In the genomic region with DNA sequence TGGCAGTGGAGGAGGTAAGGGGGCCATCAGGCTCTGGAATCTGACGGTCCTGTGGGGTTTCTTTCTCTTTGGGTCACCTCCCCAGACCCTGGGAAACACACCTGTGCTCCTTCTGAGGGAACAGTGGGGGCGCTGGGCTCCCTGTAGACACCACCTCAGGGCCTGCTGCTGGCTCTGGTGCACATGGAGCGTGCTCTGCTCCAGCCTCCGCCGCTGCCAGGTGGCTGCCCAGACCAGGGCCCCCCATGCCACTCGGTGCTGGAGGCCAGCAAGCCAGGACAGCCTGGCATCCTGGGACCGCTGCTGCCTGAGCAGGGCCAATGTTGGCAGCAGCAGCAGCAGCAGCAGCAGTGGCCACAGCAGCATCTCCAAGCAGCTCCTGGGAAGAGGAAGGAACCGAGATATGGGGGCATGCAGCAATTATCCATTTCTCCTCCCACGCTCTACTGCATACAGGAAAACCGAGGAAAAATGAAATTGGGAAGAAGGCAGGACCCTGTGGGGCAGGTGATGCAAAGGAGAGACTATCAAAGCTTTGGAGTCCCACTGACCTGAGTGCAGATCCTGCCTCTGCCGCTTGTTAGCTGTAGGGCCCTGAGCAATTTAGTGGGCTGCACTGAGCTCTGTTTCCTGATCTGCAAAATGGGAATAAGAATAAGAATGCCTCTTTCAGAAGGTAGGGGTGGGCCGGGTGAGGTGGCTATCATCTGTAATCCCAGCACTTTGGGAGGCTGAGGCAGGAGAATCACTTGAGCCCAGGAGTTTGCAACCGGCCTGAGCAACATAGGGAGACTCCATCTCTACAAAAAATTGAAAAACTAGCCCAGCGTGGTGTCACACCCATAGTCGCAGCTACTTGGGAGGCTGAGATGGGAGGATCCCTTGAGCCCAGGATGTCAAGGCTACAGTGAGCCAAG, we compare ENCODE assay signal across 8 cellular contexts. TPM values are rescaled to one million over a fixed set of nuclear protein-coding genes. Genes with fewer than 3 reads are reported as not detected.
A peak's percentile ranks its signal among the peaks of the same experiment; 100 is the strongest.
DNase-seq lines count a peak whose midpoint lies in the region; ATAC-seq, FAIRE-seq and TF ChIP-seq lines count a peak whose summit lies in the region.

No MANE protein-coding gene starts in this region.

- H3K9me2 ChIP-seq in OCI-LY7 (ENCODE audit: insufficient read depth, low read length): no peaks in the 10 kb centered on the region

- peaks cover 13% of the 10 kb centered on the region for H3K36me3 Mint-ChIP-seq in Caco-2 (ENCODE audit: insufficient read depth, unreplicated experiment)

- peak overlapping the region; percentile 82 for H3K27ac Mint-ChIP-seq in Caco-2 (ENCODE audit: unreplicated experiment)

- TF ChIP-seq POLR2A in endothelial cell of umbilical vein (IDR thresholded peaks at IDR 0.05; ENCODE audit: low read depth, low read length): no peak

- H3K4me1 Mint-ChIP-seq in Caco-2 (ENCODE audit: low read depth, unreplicated experiment): peaks cover 16% of the 10 kb centered on the region

- WGBS in pancreas, 2 donors: 61 to 71% methylated on average over 15 of the region's 15 CpGs

- H3K79me2 ChIP-seq in OCI-LY7 (ENCODE audit: insufficient read depth, low read depth, low read length) (no peaks in the 10 kb centered on the region; the same call in none of the 2 replicates), endothelial cell of umbilical vein (ENCODE audit: control insufficient read depth, insufficient read depth, low read length) (no peaks in the 10 kb centered on the region)

- H3K9me3 ChIP-seq in Caco-2: no peaks in the 10 kb centered on the region
- no peaks in the 10 kb centered on the region for H3K9me3 ChIP-seq in OCI-LY7 (ENCODE audit: low read length)
- no peaks in the 10 kb centered on the region for H3K9me3 ChIP-seq in endothelial cell of umbilical vein (replicated peaks; ENCODE audit: control insufficient read depth, insufficient read depth, low read length)
- no peaks in the 10 kb centered on the region for H3K9me3 ChIP-seq in pancreas

- H3K9ac ChIP-seq in endothelial cell of umbilical vein (replicated peaks; ENCODE audit: extremely low read depth, insufficient read depth, low read length): peak overlapping the region; percentile 10

- H3K27me3 ChIP-seq in Caco-2 (replicated peaks; ENCODE audit: control insufficient read depth, insufficient read depth, low read length) (no peaks in the 10 kb centered on the region), endothelial cell of umbilical vein (ENCODE audit: control insufficient read depth in 2 of 2, insufficient read depth in 2 of 2, low read length in 2 of 2) (no peaks in the 10 kb centered on the region), pancreas (no peaks in the 10 kb centered on the region)

- POLR2A ChIA-PET in Caco-2 (lab: Charles Lee): no interaction called here
- POLR2A ChIA-PET in OCI-LY7 (lab: Charles Lee): interaction anchor here (0.9 to 1.2 kb wide), 3 partner anchors 9 to 78 kb away, joined by 3 to 4 read pairs (median 3); partner anchors contain the start of gene HCRT
- POLR2A ChIA-PET in endothelial cell of umbilical vein (lab: Charles Lee): interaction anchor here (0.7 kb wide), 1 partner anchor 181 kb away, joined by 3 read pairs; no protein-coding TSS in a partner anchor

- FAIRE-seq in endothelial cell of umbilical vein (lab: Jason Lieb, UNC) (peak; percentile 4), pancreas (lab: Jason Lieb, UNC) (no peak)

- H3K4me3 Mint-ChIP-seq in Caco-2 (ENCODE audit: unreplicated experiment): peak overlapping the region; percentile 84

- DNase-seq in Caco-2: no peak
- peak; percentile 28 for DNase-seq in OCI-LY7 (ENCODE audit: low spot score)
- DNase-seq in endothelial cell of umbilical vein (ENCODE audit: low read depth, low spot score): no peak
- peak in 1 of 6 donors; percentile 73 for DNase-seq in pancreas
- no peak for DNase-seq in NCI-H69 (lab: John Stamatoyannopoulos, UW)

- H2AFZ ChIP-seq in OCI-LY7 (ENCODE audit: low read length) (peak overlapping the region; percentile 86), endothelial cell of umbilical vein (ENCODE audit: low read depth, low read length) (peak overlapping the region; percentile 94)

- TF ChIP-seq CTCF in Caco-2 (IDR thresholded peaks at IDR 0.05; ENCODE audit: insufficient read depth in 1 of 2, low read depth in 1 of 2, low read length in 1 of 2, severe bottlenecking in 1 of 2, unreplicated experiment in 1 of 2): no peak
- TF ChIP-seq CTCF in OCI-LY7 (conservative IDR thresholded peaks at IDR 0.05; ENCODE audit: low read length): peak; percentile 56
- TF ChIP-seq CTCF in endothelial cell of umbilical vein (IDR thresholded peaks at IDR 0.05; ENCODE audit: extremely low read depth in 1 of 2, insufficient read depth in 1 of 2, low read depth in 1 of 2, low read length in 2 of 2): no peak
- no peak for TF ChIP-seq CTCF in pancreas (IDR thresholded peaks at IDR 0.05)

- dilution Hi-C loops in endothelial cell of umbilical vein (cut with MboI; ENCODE audit: extremely low pct_ligation_motif_present, low sequenced_read_pairs): no loop called here

- H3K27me3 Mint-ChIP-seq in Caco-2 (ENCODE audit: insufficient read depth, unreplicated experiment): no peaks in the 10 kb centered on the region

- TSS peak; percentile 58 for BruUV-seq in Caco-2 (replicated peaks; lab: Mats Ljungman, UMichigan)
- BruUV-seq in OCI-LY7 (replicated peaks; lab: Mats Ljungman, UMichigan): TSS peak; percentile 74
- TSS peak; percentile 27 for BruUV-seq in endothelial cell of umbilical vein (replicated peaks; lab: Mats Ljungman, UMichigan)

- ATAC-seq in pancreas (peak in 3 of 4 donors; percentile 21 to 31 (median 22)), HG03521 (IDR thresholded peaks at IDR 0.05; ENCODE audit: unreplicated experiment) (no peak), HG02970 (IDR thresholded peaks at IDR 0.05; ENCODE audit: low FRiP score, unreplicated experiment) (no peak), HG02798 (IDR thresholded peaks at IDR 0.05; ENCODE audit: poor library complexity, unreplicated experiment) (no peak)

- intact Hi-C loops in Caco-2 (cut with micrococcal nuclease; ENCODE audit: unreplicated experiment): no loop called here
- intact Hi-C loops in OCI-LY7 (cut with micrococcal nuclease; ENCODE audit: unreplicated experiment): no loop called here
- intact Hi-C loops in endothelial cell of umbilical vein (cut with micrococcal nuclease): loop anchor here (1.0 kb wide), 1 partner anchor 38 kb away; no protein-coding TSS in a partner anchor
- intact Hi-C loops in pancreas (cut with DNase I): no loop called here

- H3K27ac ChIP-seq in OCI-LY7 (ENCODE audit: low read depth, low read length, poor library complexity, severe bottlenecking) (peak overlapping the region; percentile 44), endothelial cell of umbilical vein (ENCODE audit: insufficient read depth, low read depth, low read length) (no peak overlapping the region), pancreas (peak overlapping the region in 2 of 4 donors; percentile 40 to 62)

- H3K4me3 ChIP-seq in Caco-2 (ENCODE audit: low read depth, low read length) (peak overlapping the region; percentile 60), OCI-LY7 (ENCODE audit: low read depth, low read length, poor library complexity, severe bottlenecking) (peak overlapping the region; percentile 72), endothelial cell of umbilical vein (replicated peaks in 1 of 3; ENCODE audit: insufficient read depth in 1 of 3, low read depth in 1 of 3, low read length in 3 of 3) (peak overlapping the region in 2 of 3 experiments; percentile 46 to 52), pancreas (peak overlapping the region; percentile 33 to 67 (median 53))

- H3K9me3 Mint-ChIP-seq in Caco-2 (ENCODE audit: unreplicated experiment): no peaks in the 10 kb centered on the region

- no peaks in the 10 kb centered on the region for H4K20me1 ChIP-seq in OCI-LY7 (ENCODE audit: insufficient read depth, low read length)
- no peaks in the 10 kb centered on the region for H4K20me1 ChIP-seq in endothelial cell of umbilical vein (replicated peaks; ENCODE audit: control insufficient read depth, extremely low read depth, insufficient read depth, low read length)

- CTCF ChIA-PET in Caco-2 (lab: Charles Lee): interaction anchor here (0.5 to 1.9 kb wide), 7 partner anchors 9 to 235 kb away, joined by 3 to 15 read pairs (median 4); partner anchors contain the start of gene HCRT
- CTCF ChIA-PET in OCI-LY7 (lab: Charles Lee; ENCODE audit: unreplicated experiment): no interaction called here
- CTCF ChIA-PET in endothelial cell of umbilical vein (lab: Charles Lee): interaction anchor here (0.7 to 4.6 kb wide), 8 partner anchors 10 to 213 kb away, joined by 3 to 24 read pairs (median 5); partner anchors contain the start of genes HCRT, KCNH4 and NKIRAS2

- H3K36me3 ChIP-seq in Caco-2 (ENCODE audit: control insufficient read depth, insufficient read depth, low read length) (no peaks in the 10 kb centered on the region; the same call in 1 of the 2 replicates), OCI-LY7 (ENCODE audit: insufficient read depth, low read length) (no peaks in the 10 kb centered on the region), endothelial cell of umbilical vein (ENCODE audit: control insufficient read depth in 2 of 2, extremely low read depth in 1 of 2, insufficient read depth in 2 of 2, low read length in 2 of 2) (no peaks in the 10 kb centered on the region), pancreas (no peaks in the 10 kb centered on the region)

- H3K4me2 ChIP-seq in OCI-LY7 (ENCODE audit: low read length) (peak overlapping the region; percentile 96), endothelial cell of umbilical vein (ENCODE audit: insufficient read depth, low read length) (peak overlapping the region; percentile 39)

- no peaks in the 10 kb centered on the region for H3K9me1 ChIP-seq in endothelial cell of umbilical vein (replicated peaks; ENCODE audit: control insufficient read depth, extremely low read depth, insufficient read depth, low read length)

- H3K4me1 ChIP-seq in Caco-2 (peaks cover 11% of the 10 kb centered on the region), OCI-LY7 (ENCODE audit: insufficient read depth, low read length, poor library complexity, severe bottlenecking) (peaks cover 12% of the 10 kb centered on the region), endothelial cell of umbilical vein (ENCODE audit: control insufficient read depth, extremely low read depth, insufficient read depth, low read length) (no peaks in the 10 kb centered on the region), pancreas (peaks cover 0 to 6% (median 5%) of the 10 kb centered on the region in 3 donors)

RNA-seq across cellular contexts. Expression of gene GHDC, which starts 0.8 kb away (rescaled TPM):
- total RNA-seq in Caco-2 (2022): 17.7 and 21.4 TPM in 2 replicates
- total RNA-seq in OCI-LY7 (2014; rRNA removed; shearing (Covaris generic)): 30.0 and 30.7 TPM in 2 replicates
- total RNA-seq in OCI-LY7 (2022): 25.0 and 33.2 TPM in 2 replicates
- 9.8 TPM in 2 replicates for total RNA-seq in endothelial cell of umbilical vein
- 11.2 and 15.8 TPM in 2 replicates for polyA plus RNA-seq in endothelial cell of umbilical vein
- 5.1 and 7.6 TPM in 2 replicates for polyA plus RNA-seq in endothelial cell of umbilical vein (2011; cell fraction: cytosol; rRNA removed)
- polyA plus RNA-seq in endothelial cell of umbilical vein (2011; cell fraction: nucleus; rRNA removed): 16.1 and 17.2 TPM in 2 replicates
- 5.9 and 12.5 TPM in 2 replicates for polyA plus RNA-seq in endothelial cell of umbilical vein (2012)
- 8.0 and 11.1 TPM in 2 replicates for polyA minus RNA-seq in endothelial cell of umbilical vein
- polyA minus RNA-seq in endothelial cell of umbilical vein (2011; cell fraction: cytosol; rRNA and poly(A)+ RNA removed): 10.1 TPM
- 4.9 and 6.2 TPM in 2 replicates for polyA minus RNA-seq in endothelial cell of umbilical vein (2011; cell fraction: nucleus; rRNA and poly(A)+ RNA removed)
- total RNA-seq in pancreas: 10 to 100 TPM; 14.8 to 20.9 (median 17.1) TPM
- polyA plus RNA-seq in pancreas: 10 to 100 TPM; 19.4 to 21.6 TPM

RNA-seq across cellular contexts. Expression of gene HCRT, which starts 8.2 kb away (rescaled TPM):
- total RNA-seq in Caco-2 (2022) (not detected in 2 replicates), OCI-LY7 (2022) (not detected in 2 replicates), endothelial cell of umbilical vein (not detected in 2 replicates), pancreas (not detected)
- not detected in 2 replicates for total RNA-seq in OCI-LY7 (2014; rRNA removed; shearing (Covaris generic))
- polyA plus RNA-seq in endothelial cell of umbilical vein (not detected in 2 replicates), pancreas (not detected)
- polyA plus RNA-seq in endothelial cell of umbilical vein (2011; cell fraction: cytosol; rRNA removed): not detected in 2 replicates
- polyA plus RNA-seq in endothelial cell of umbilical vein (2011; cell fraction: nucleus; rRNA removed): not detected in 2 replicates
- polyA plus RNA-seq in endothelial cell of umbilical vein (2012): not detected in 2 replicates
- polyA minus RNA-seq in endothelial cell of umbilical vein: not detected in 2 replicates
- not detected for polyA minus RNA-seq in endothelial cell of umbilical vein (2011; cell fraction: cytosol; rRNA and poly(A)+ RNA removed)
- polyA minus RNA-seq in endothelial cell of umbilical vein (2011; cell fraction: nucleus; rRNA and poly(A)+ RNA removed): not detected in 2 replicates

RNA-seq across cellular contexts. Expression of gene KCNH4, which starts 12.5 kb away (rescaled TPM):
- 0.07 and 0.37 TPM in 2 replicates for total RNA-seq in Caco-2 (2022)
- total RNA-seq in OCI-LY7 (2014; rRNA removed; shearing (Covaris generic)): not detected in 2 replicates
- not detected in 2 replicates for total RNA-seq in OCI-LY7 (2022)
- total RNA-seq in endothelial cell of umbilical vein: 0.11 TPM in 1 of 2 replicates, not detected in the other
- 0.06 and 0.11 TPM in 2 replicates for polyA plus RNA-seq in endothelial cell of umbilical vein
- 0.01 TPM in 1 of 2 replicates, not detected in the other for polyA plus RNA-seq in endothelial cell of umbilical vein (2011; cell fraction: cytosol; rRNA removed)
- polyA plus RNA-seq in endothelial cell of umbilical vein (2011; cell fraction: nucleus; rRNA removed): 0.04 TPM in 1 of 2 replicates, not detected in the other
- polyA plus RNA-seq in endothelial cell of umbilical vein (2012): 0.07 TPM in 1 of 2 replicates, not detected in the other
- polyA minus RNA-seq in endothelial cell of umbilical vein: 0.07 and 0.42 TPM in 2 replicates
- not detected for polyA minus RNA-seq in endothelial cell of umbilical vein (2011; cell fraction: cytosol; rRNA and poly(A)+ RNA removed)
- polyA minus RNA-seq in endothelial cell of umbilical vein (2011; cell fraction: nucleus; rRNA and poly(A)+ RNA removed): not detected in 2 replicates
- total RNA-seq in pancreas: under 1 TPM in 5 of 6 donors, not detected in 1; 0.03 to 0.09 (median 0.06) TPM
- under 1 TPM; 0.11 to 0.14 TPM for polyA plus RNA-seq in pancreas

RNA-seq across cellular contexts. Expression of gene RAB5C, which starts 38.7 kb away (rescaled TPM):
- total RNA-seq in Caco-2 (2022) (151 and 155 TPM in 2 replicates), OCI-LY7 (2022) (60.6 and 61.2 TPM in 2 replicates), endothelial cell of umbilical vein (188 and 210 TPM in 2 replicates), pancreas (10 to 100 TPM; 25.9 to 53.1 (median 42.0) TPM)
- total RNA-seq in OCI-LY7 (2014; rRNA removed; shearing (Covaris generic)): 37.3 and 50.1 TPM in 2 replicates
- polyA plus RNA-seq in endothelial cell of umbilical vein (357 and 408 TPM in 2 replicates), pancreas (10 to 100 TPM; 42.6 to 61.8 TPM)
- polyA plus RNA-seq in endothelial cell of umbilical vein (2011; cell fraction: cytosol; rRNA removed): 260 and 267 TPM in 2 replicates
- polyA plus RNA-seq in endothelial cell of umbilical vein (2011; cell fraction: nucleus; rRNA removed): 122 and 127 TPM in 2 replicates
- 192 and 244 TPM in 2 replicates for polyA plus RNA-seq in endothelial cell of umbilical vein (2012)
- polyA minus RNA-seq in endothelial cell of umbilical vein: 108 and 117 TPM in 2 replicates
- 37.0 TPM for polyA minus RNA-seq in endothelial cell of umbilical vein (2011; cell fraction: cytosol; rRNA and poly(A)+ RNA removed)
- polyA minus RNA-seq in endothelial cell of umbilical vein (2011; cell fraction: nucleus; rRNA and poly(A)+ RNA removed): 29.8 and 30.2 TPM in 2 replicates

Comparison
In these comparisons a context has a peak if more than half of its experiments do, and no peak if none do; other contexts are left out.
1. ATAC-seq: peak in pancreas (3 of 4); none in HG03521 (single experiment), HG02970 (single experiment) and HG02798 (single experiment).
2. Peak in every context shown above with its lines, with median percentiles within 50 percentile points of each other: H3K4me3 ChIP-seq.